Comparison of ENCODE assay signal across 8 cellular contexts in the genomic region with DNA sequence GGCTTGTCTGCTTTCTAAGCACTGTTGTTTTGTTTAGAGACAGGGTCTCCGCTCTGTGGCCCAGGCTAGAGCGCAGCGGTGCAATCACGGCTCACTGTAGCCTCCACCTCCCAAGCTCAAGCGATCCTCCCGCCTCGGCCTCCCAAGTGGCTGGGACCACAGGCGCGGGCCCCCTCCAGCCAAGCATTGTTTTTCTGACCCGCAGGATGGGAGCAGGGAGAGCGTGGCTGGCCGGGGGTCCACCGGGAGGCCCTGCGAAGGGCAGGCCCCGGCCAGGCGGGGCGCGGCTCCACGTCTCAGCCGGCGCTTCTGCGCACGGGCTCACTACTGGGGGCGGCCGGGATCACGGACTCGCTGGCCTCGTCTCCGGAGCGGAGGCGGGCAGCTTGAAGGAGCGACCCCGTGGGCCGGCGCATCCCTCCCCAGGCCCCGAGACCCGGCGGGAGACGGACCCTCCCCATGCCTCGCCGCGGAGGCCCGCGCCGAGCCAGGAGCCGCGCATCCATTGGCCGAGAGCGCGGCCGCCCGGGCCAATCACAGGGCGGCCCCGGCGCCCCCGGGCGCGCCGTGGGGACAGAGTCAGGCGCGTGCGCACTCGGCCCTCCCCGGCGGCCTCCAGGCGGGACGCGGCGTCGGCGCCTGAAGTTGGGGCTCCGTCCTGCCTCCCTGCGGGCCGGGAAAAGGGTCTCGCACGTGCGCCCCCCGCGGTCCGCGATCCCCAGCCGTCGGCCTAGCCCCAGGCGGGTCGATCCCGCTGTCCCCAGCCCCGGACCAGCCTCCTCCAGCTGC. TPM values are rescaled to one million over a fixed set of nuclear protein-coding genes. Genes with fewer than 3 reads are reported as not detected.
A peak's percentile ranks its signal among the peaks of the same experiment; 100 is the strongest.
DNase-seq lines count a peak whose midpoint lies in the region; ATAC-seq and TF ChIP-seq lines count a peak whose summit lies in the region.

No MANE protein-coding gene starts in this region.

- H3K36me3 Mint-ChIP-seq in nephron (ENCODE audit: low read depth), result no peaks in the 10 kb centered on the region

- H3K9me3 ChIP-seq in OCI-LY1 (ENCODE audit: low read length), result no peaks in the 10 kb centered on the region

- no peaks in the 10 kb centered on the region for H3K9me3 Mint-ChIP-seq in nephron
- H3K9me3 Mint-ChIP-seq in stimulated activated naive CD8-positive, alpha-beta T cell treated with anti-CD3 and anti-CD28 coated beads, Interleukin-15, amount 100 ng/mL, for 72 hours, result no peaks in the 10 kb centered on the region

- DNase-seq in GF-D8 (lab: John Stamatoyannopoulos, UW), result peak; percentile 32
- peak; percentile 73 for DNase-seq in activated T-helper 9 cell treated with anti-CD3 and anti-CD28 coated beads, Interleukin-2, amount 50 U/mL, for 16 hours (ENCODE audit: low read depth)
- peak; percentile 52 for DNase-seq in fibroblast of the aortic adventitia (ENCODE audit: low read depth)
- peak; percentile 77 to 81 for DNase-seq in stimulated activated naive CD8-positive, alpha-beta T cell treated with anti-CD3 and anti-CD28 coated beads, Interleukin-15, amount 100 ng/mL, for 72 hours

- ATAC-seq in HG03571 (IDR thresholded peaks at IDR 0.05; ENCODE audit: unreplicated experiment) (peak; percentile 43), HG03025 (IDR thresholded peaks at IDR 0.05; ENCODE audit: low FRiP score, unreplicated experiment) (no peak)
- ATAC-seq in stimulated activated naive CD8-positive, alpha-beta T cell treated with anti-CD3 and anti-CD28 coated beads, Interleukin-15, amount 100 ng/mL, for 72 hours, result peak; percentile 88

- H4K20me1 ChIP-seq in OCI-LY1 (ENCODE audit: insufficient read depth, low read length), result no peaks in the 10 kb centered on the region

- peak overlapping the region; percentile 65 to 69 (median 67) for H3K4me3 Mint-ChIP-seq in nephron
- H3K4me3 Mint-ChIP-seq in stimulated activated naive CD8-positive, alpha-beta T cell treated with anti-CD3 and anti-CD28 coated beads, Interleukin-15, amount 100 ng/mL, for 72 hours, result peak overlapping the region; percentile 71 to 75

- H3F3A ChIP-seq in OCI-LY1 (ENCODE audit: insufficient read depth, low read length), result no peaks in the 10 kb centered on the region

- no peak for TF ChIP-seq CTCF in OCI-LY1 (IDR thresholded peaks at IDR 0.05; ENCODE audit: low read length)
- TF ChIP-seq CTCF in fibroblast of the aortic adventitia (IDR thresholded peaks at IDR 0.05; ENCODE audit: insufficient read depth, low read length), result no peak
- TF ChIP-seq CTCF in nephron (IDR thresholded peaks at IDR 0.05; ENCODE audit: unreplicated experiment in 3 of 3), result no peak

- H3K4me3 ChIP-seq in OCI-LY1 (ENCODE audit: low read depth, low read length, poor library complexity, severe bottlenecking) (peak overlapping the region; percentile 56), fibroblast of the aortic adventitia (ENCODE audit: low read depth, low read length) (peak overlapping the region; percentile 63)

- H3K36me3 ChIP-seq in OCI-LY1 (ENCODE audit: insufficient read depth, low read length), result no peaks in the 10 kb centered on the region

- H3K27me3 Mint-ChIP-seq in nephron (ENCODE audit: low read depth), result peaks cover 18% of the 10 kb centered on the region
- peaks cover 40% of the 10 kb centered on the region for H3K27me3 Mint-ChIP-seq in stimulated activated naive CD8-positive, alpha-beta T cell treated with anti-CD3 and anti-CD28 coated beads, Interleukin-15, amount 100 ng/mL, for 72 hours

- peaks cover 31% of the 10 kb centered on the region for H3K4me1 Mint-ChIP-seq in nephron
- peaks cover 56% of the 10 kb centered on the region for H3K4me1 Mint-ChIP-seq in stimulated activated naive CD8-positive, alpha-beta T cell treated with anti-CD3 and anti-CD28 coated beads, Interleukin-15, amount 100 ng/mL, for 72 hours

- peak overlapping the region; percentile 61 for H3K4me2 ChIP-seq in OCI-LY1 (ENCODE audit: low read length)

- H3K27ac Mint-ChIP-seq in nephron, result peak overlapping the region in 2 of 3 experiments; percentile 33 to 51
- H3K27ac Mint-ChIP-seq in stimulated activated naive CD8-positive, alpha-beta T cell treated with anti-CD3 and anti-CD28 coated beads, Interleukin-15, amount 100 ng/mL, for 72 hours, result peak overlapping the region in 1 of 2 donors; percentile 63

- H3K9me2 ChIP-seq in OCI-LY1 (ENCODE audit: low read depth, low read length), result no peaks in the 10 kb centered on the region

- no peaks in the 10 kb centered on the region for H3K79me2 ChIP-seq in OCI-LY1 (ENCODE audit: insufficient read depth, low read length)

- peak overlapping the region; percentile 60 for H3K9ac ChIP-seq in OCI-LY1 (ENCODE audit: low read length)

- no peak overlapping the region for H3K27ac ChIP-seq in OCI-LY1 (ENCODE audit: low read depth, low read length, poor library complexity, severe bottlenecking)

- no peaks in the 10 kb centered on the region for H3K27me3 ChIP-seq in OCI-LY1 (ENCODE audit: insufficient read depth, low read length)

- H3K4me1 ChIP-seq in OCI-LY1 (ENCODE audit: insufficient read depth, low read length, severe bottlenecking), result peaks cover 21% of the 10 kb centered on the region

- no peak overlapping the region for H2AFZ ChIP-seq in OCI-LY1 (ENCODE audit: low read length)

RNA-seq across cellular contexts. Expression of a gene that starts 24.9 kb away (rescaled TPM):
- 3,211 and 6,650 TPM in 2 replicates for total RNA-seq in fibroblast of the aortic adventitia (ENCODE audit: low replicate concordance)

RNA-seq across cellular contexts. Expression of a gene that starts 40.5 kb away (rescaled TPM):
- total RNA-seq in fibroblast of the aortic adventitia (ENCODE audit: low replicate concordance), result 1.3 and 1.8 TPM in 2 replicates
